ENCODE assay signal across 8 cellular contexts in genomic region chr22:23180301-23180892, GRCh38. TPM values are rescaled to one million over a fixed set of nuclear protein-coding genes. Genes with fewer than 3 reads are reported as not detected.
DNase-seq lines count a peak whose midpoint lies in the region; ATAC-seq and TF ChIP-seq lines count a peak whose summit lies in the region.

TSS of gene BCR (plus strand) at chr22:23180509. CDS start at chr22:23180961, 452 bp downstream.

- no peaks in the 10 kb centered on the region for H3K27me3 ChIP-seq in thymus (ENCODE audit: control insufficient read depth, insufficient read depth)

- H3K4me3 ChIP-seq in thymus (ENCODE audit: low read length), result peak within 1 kb of the TSS; percentile 64

- H3K27ac ChIP-seq in thymus (ENCODE audit: low read depth), result peak within 1 kb of the TSS; percentile 53

- peaks cover 27% of the 10 kb centered on the region for H3K27me3 Mint-ChIP-seq in nephron (ENCODE audit: low read depth)

- TF ChIP-seq CTCF in nephron (IDR thresholded peaks at IDR 0.05; ENCODE audit: unreplicated experiment in 3 of 3), result no peak

- DNase-seq in D341Med (ENCODE audit: low spot score) (peak; percentile 91), foreskin melanocyte (peak; percentile 11)
- peak; percentile 76 for DNase-seq in activated naive CD4-positive, alpha-beta T cell treated with anti-CD3 and anti-CD28 coated beads, Interleukin-2, amount 50 U/mL, for 16 hours

- peaks cover 28% of the 10 kb centered on the region for H3K36me3 Mint-ChIP-seq in nephron (ENCODE audit: low read depth)

- ATAC-seq in HG02885 (IDR thresholded peaks at IDR 0.05; ENCODE audit: poor library complexity, unreplicated experiment) (peak; percentile 52), HG02678 (IDR thresholded peaks at IDR 0.05; ENCODE audit: unreplicated experiment) (no peak)

- H3K27ac Mint-ChIP-seq in nephron, result peak within 1 kb of the TSS in 1 of 3 experiments; percentile 60

- H3K36me3 ChIP-seq in thymus (ENCODE audit: control insufficient read depth, insufficient read depth), result peaks cover 4% of the 10 kb centered on the region

- peak within 1 kb of the TSS; percentile 83 to 89 (median 84) for H3K4me3 Mint-ChIP-seq in nephron

- 0 out of 2 replicates have a peak, but pooled peaks have one; percentile 33 for TF ChIP-seq POLR2A in Raji (IDR thresholded peaks at IDR 0.05; ENCODE audit: insufficient read depth, low read depth, low read length)

- under 1% methylated on average over 88 of the region's 88 CpGs for WGBS in thymus

- H3K9me3 Mint-ChIP-seq in nephron, result peaks cover 16% of the 10 kb centered on the region

- H3K9me3 ChIP-seq in thymus (ENCODE audit: control insufficient read depth), result peaks cover 3% of the 10 kb centered on the region

- peaks cover 26% of the 10 kb centered on the region for H3K4me1 ChIP-seq in thymus (ENCODE audit: control insufficient read depth, insufficient read depth, low read length)

- H3K4me1 Mint-ChIP-seq in nephron, result peaks cover 36% of the 10 kb centered on the region

RNA-seq across cellular contexts. Expression of gene BCR, which starts in this region (rescaled TPM):
- 22.8 TPM for polyA plus RNA-seq in thymus

Comparison
In these comparisons a context has a peak if more than half of its experiments do, and no peak if none do; other contexts are left out.
1. DNase-seq: peak in every context shown above with its lines; median percentile 91 in D341Med; 76 in activated naive CD4-positive, alpha-beta T cell treated with anti-CD3 and anti-CD28 coated beads, Interleukin-2, amount 50 U/mL, for 16 hours; 11 in foreskin melanocyte.